29 cellular contexts compared by ENCODE assay signal in the genomic region with DNA sequence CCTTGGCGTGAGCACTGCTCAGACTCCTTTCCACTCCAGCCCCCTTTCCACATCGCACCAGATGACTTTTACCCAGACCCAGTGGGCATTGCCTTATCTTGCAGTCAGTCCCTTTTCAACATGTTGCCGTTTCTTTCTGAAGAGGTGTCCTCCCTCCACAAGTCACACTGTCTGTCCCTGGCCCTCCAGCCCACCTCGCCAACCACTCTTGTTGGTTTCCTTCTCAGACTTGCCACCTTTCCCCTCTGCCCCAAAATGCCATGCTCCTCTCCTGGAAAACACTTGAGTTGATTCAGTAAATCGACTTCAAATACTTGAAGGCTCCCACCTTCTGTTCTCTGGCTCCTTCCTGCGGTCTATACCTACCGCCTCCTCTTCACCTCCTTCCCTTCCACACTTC.
"Had no signal": no experiment of that assay in that cellular context is flagged by ENCODE, and none has a peak within 500 bp of the region (broad histone marks: within the 10 kb centered on the region; RNA-seq: fewer than 3 reads in every experiment).

No MANE protein-coding gene starts in this region.

- H3K4me1 Mint-ChIP-seq: activated CD4-positive, alpha-beta memory T cell treated with anti-CD3 and anti-CD28 coated beads, Interleukin-2, amount 10 ng/mL, durations not matched to agents 7 days and 5 days; activated CD4-positive, alpha-beta T cell treated with anti-CD3 and anti-CD28 coated beads for 36 hours had no signal

- H3K4me2 ChIP-seq: SK-N-SH had no signal

- H3K9me3 Mint-ChIP-seq: activated CD4-positive, alpha-beta memory T cell treated with anti-CD3 and anti-CD28 coated beads, Interleukin-2, amount 10 ng/mL, durations not matched to agents 7 days and 5 days had no signal

- H3K4me1 ChIP-seq: SJCRH30 had no signal

- H3K27ac Mint-ChIP-seq: activated CD4-positive, alpha-beta memory T cell treated with anti-CD3 and anti-CD28 coated beads, Interleukin-2, amount 10 ng/mL, durations not matched to agents 7 days and 5 days; activated CD4-positive, alpha-beta T cell treated with anti-CD3 and anti-CD28 coated beads for 36 hours; activated naive CD8-positive, alpha-beta T cell had no signal

- H3K27ac ChIP-seq: brain microvascular endothelial cell, cardiac muscle cell, SJCRH30, VCaP had no signal

- DNase-seq: activated CD4-positive, alpha-beta memory T cell treated with anti-CD3 and anti-CD28 coated beads, Interleukin-2, amount 10 ng/mL, durations not matched to agents 7 days and 5 days; activated CD4-positive, alpha-beta T cell treated with anti-CD3 and anti-CD28 coated beads for 36 hours; activated CD4-positive, alpha-beta T cell treated with anti-CD3 and anti-CD28 coated beads, Interleukin-2, amount 50 U/mL, for 1 hour; activated CD8-positive, alpha-beta memory T cell treated with anti-CD3 and anti-CD28 coated beads, Interleukin-2, amount 50 U/mL, for 48 hours; activated effector memory CD4-positive, alpha-beta T cell treated with Interleukin-2 at 50 U/mL for 16 hours; activated naive CD4-positive, alpha-beta T cell treated with Interleukin-2 at 50 U/mL for 16 hours; activated T-cell treated with anti-CD3 and anti-CD28 coated beads, Interleukin-2, amount 50 U/mL, for 1 hour; amygdala; brain microvascular endothelial cell; cerebellar nuclear complex; MG63; MV-4-11; NCI-H1092 treated with DMSO at 0.1 percent for 48 hours; NCI-H1417 treated with DMSO at 0.1 percent for 48 hours; NCI-H1694 treated with DMSO at 0.1 percent for 48 hours; NCI-H2029 treated with DMSO at 0.1 percent for 48 hours; NCI-H510A treated with DMSO at 0.1 percent for 48 hours; NCI-H69; NK-92 treated with Interleukin-12 subunit alpha and Interleukin-12 subunit beta, amount 100 ng/mL, for 24 hours; OCI-M1; Right ventricle myocardium superior; RPMI8226; SJCRH30; SK-N-SH; T-helper 1 cell had no signal

- ATAC-seq: activated CD4-positive, alpha-beta T cell treated with anti-CD3 and anti-CD28 coated beads for 36 hours; Panc1 had no signal

- H3K27me3 ChIP-seq: brain microvascular endothelial cell, cardiac muscle cell, MG63, SJCRH30 had no signal

- H3K27me3 Mint-ChIP-seq: activated CD4-positive, alpha-beta memory T cell treated with anti-CD3 and anti-CD28 coated beads, Interleukin-2, amount 10 ng/mL, durations not matched to agents 7 days and 5 days; activated naive CD8-positive, alpha-beta T cell had no signal

- H3K4me3 Mint-ChIP-seq: activated CD4-positive, alpha-beta memory T cell treated with anti-CD3 and anti-CD28 coated beads, Interleukin-2, amount 10 ng/mL, durations not matched to agents 7 days and 5 days; activated CD4-positive, alpha-beta T cell treated with anti-CD3 and anti-CD28 coated beads for 36 hours; activated naive CD8-positive, alpha-beta T cell had no signal

- H3K4me3 ChIP-seq: cardiac muscle cell, MG63, SJCRH30 had no signal

- H3K9me3 ChIP-seq: MG63, SJCRH30, SK-N-SH had no signal

- H3K9ac ChIP-seq: SK-N-SH had no signal

- H3K36me3 ChIP-seq: brain microvascular endothelial cell, cardiac muscle cell had no signal
